ENCODE assay signal across 21 cellular contexts in the genomic region with DNA sequence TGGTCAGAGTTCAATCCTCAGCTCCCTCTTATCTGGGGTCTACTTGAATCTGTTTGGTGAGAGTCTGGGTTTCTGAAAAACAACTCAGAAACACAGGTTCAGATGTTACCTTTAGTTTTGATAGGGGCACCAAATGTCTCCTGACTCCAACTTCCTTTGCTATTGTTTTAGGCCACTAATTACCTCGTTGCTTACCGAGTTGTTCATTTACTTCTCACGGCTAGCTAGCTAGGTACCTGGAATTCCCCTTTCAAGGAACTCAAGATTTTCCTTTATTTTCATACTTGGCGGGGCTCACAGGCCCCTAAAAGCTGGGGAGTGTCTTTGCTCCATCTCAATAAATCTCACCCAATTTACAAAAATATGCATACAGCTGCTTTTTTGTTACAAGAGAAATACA.
DNase-seq lines count a peak whose midpoint lies in the region; ATAC-seq, FAIRE-seq and TF ChIP-seq lines count a peak whose summit lies in the region.
"Had no signal": no experiment of that assay in that cellular context is flagged by ENCODE, and none has a peak within 500 bp of the region (broad histone marks: within the 10 kb centered on the region; RNA-seq: fewer than 3 reads in every experiment).

No MANE protein-coding gene starts in this region.

- no peak for FAIRE-seq in H1 (lab: Jason Lieb, UNC)
- FAIRE-seq: G401.6, GM12892, GM18507, HepG2, HTR-8/SVneo had no signal

- no peaks in the 10 kb centered on the region for H3K79me1 ChIP-seq in H1 (ENCODE audit: low read depth, low read length)

- no peak overlapping the region for H4K8ac ChIP-seq in H1 (ENCODE audit: extremely low read depth, insufficient read depth, low read length)

- TF ChIP-seq RAD21 in H1 (IDR thresholded peaks at IDR 0.05 in 1 of 2, conservative IDR thresholded peaks at IDR 0.05 in 1 of 2; ENCODE audit: low read depth in 2 of 2, low read length in 2 of 2) = no peak

- peaks cover 33% of the 10 kb centered on the region for H3K4me1 Mint-ChIP-seq in GM23338
- H3K4me1 Mint-ChIP-seq: B cell had no signal

- H3K79me2 ChIP-seq in GM23338 (replicated peaks; ENCODE audit: insufficient read depth) = no peaks in the 10 kb centered on the region
- H3K79me2 ChIP-seq in H1 (ENCODE audit: control insufficient read depth in 1 of 2, insufficient read depth in 2 of 2, low read length in 2 of 2) = no peaks in the 10 kb centered on the region

- DNase-seq in GM23338 (ENCODE audit: low spot score) (no peak), H1 (ENCODE audit: low read depth in 1 of 2, low spot score in 2 of 2) (no peak), kidney tubule cell (ENCODE audit: low spot score) (peak; percentile 61), NCI-H69 (lab: John Stamatoyannopoulos, UW) (no peak), NCI-H748 treated with DMSO at 0.1 percent for 48 hours (lab: John Stamatoyannopoulos, UW) (no peak), NCI-H128 (lab: John Stamatoyannopoulos, UW; ENCODE audit: unreplicated experiment) (no peak), tibial artery (no peak)
- DNase-seq: 8988T; CD8-positive, alpha-beta T cell; GM23248; H7; HFFc6 had no signal

- H3K4ac ChIP-seq in H1 (replicated peaks; ENCODE audit: insufficient read length, low read depth, low read length) = no peak overlapping the region

- no peaks in the 10 kb centered on the region for H3K9me3 Mint-ChIP-seq in GM23338
- H3K9me3 Mint-ChIP-seq: CD8-positive, alpha-beta T cell; HFFc6; IgD-negative memory B cell had no signal

- no peaks in the 10 kb centered on the region for H3F3A ChIP-seq in GM23338 (replicated peaks; ENCODE audit: low read depth)

- H2BK15ac ChIP-seq in H1 (ENCODE audit: low read length) = no peak overlapping the region

- peak overlapping the region; percentile 44 for H2AFZ ChIP-seq in GM23338
- no peak overlapping the region; the same call in 1 of the 2 replicates for H2AFZ ChIP-seq in H1 (ENCODE audit: low read length)
- H2AFZ ChIP-seq: GM23248 had no signal

- no peak overlapping the region for H4K5ac ChIP-seq in H1 (ENCODE audit: insufficient read length, low read depth, low read length)

- no peak overlapping the region for H2BK12ac ChIP-seq in H1 (ENCODE audit: low read depth, low read length)

- H3K56ac ChIP-seq in H1 (replicated peaks; ENCODE audit: insufficient read length, low read depth, low read length) = no peak overlapping the region

- H3K23ac ChIP-seq in H1 (ENCODE audit: insufficient read length) = no peak overlapping the region

- ATAC-seq in GM23338 = peak; percentile 46
- ATAC-seq: CD8-positive, alpha-beta T cell; HCT116; HepG2 had no signal

- no peak overlapping the region for H3K14ac ChIP-seq in H1 (ENCODE audit: insufficient read length)

- POLR2A ChIA-PET in H1 (lab: Charles Lee; ENCODE audit: partially characterized antibody) = no interaction called here

- H3K9ac ChIP-seq in H1 (replicated peaks in 1 of 4; ENCODE audit: extremely low read depth in 1 of 4, low read depth in 3 of 4, low read length in 3 of 4) = no peak overlapping the region
- H3K9ac ChIP-seq: BLaER1 treated with 17β-estradiol and CSF1 and Interleukin-3, amounts not matched to agents 10 nM and 100 nM; GM23248 had no signal

- no peaks in the 10 kb centered on the region for H3K9me2 ChIP-seq in GM23338 (ENCODE audit: insufficient read depth)

- H3K36me3 ChIP-seq in GM23338 (ENCODE audit: insufficient read depth) = no peaks in the 10 kb centered on the region
- H3K36me3 ChIP-seq in H1 (ENCODE audit: control insufficient read depth in 2 of 4, insufficient read depth in 4 of 4, low read length in 3 of 4) = no peaks in the 10 kb centered on the region
- H3K36me3 ChIP-seq in tibial artery = no peaks in the 10 kb centered on the region
- H3K36me3 ChIP-seq: BLaER1 treated with 17β-estradiol and CSF1 and Interleukin-3, amounts not matched to agents 10 nM and 100 nM had no signal

- H3K27ac Mint-ChIP-seq in GM23338 = no peak overlapping the region
- H3K27ac Mint-ChIP-seq: B cell; CD8-positive, alpha-beta T cell; HFFc6; IgD-negative memory B cell had no signal

- no peak overlapping the region for H3K4me2 ChIP-seq in GM23338
- H3K4me2 ChIP-seq in H1 (ENCODE audit: insufficient read depth in 1 of 2, low read depth in 2 of 2, low read length in 2 of 2) = no peak overlapping the region
- H3K4me2 ChIP-seq: BLaER1 treated with 17β-estradiol and CSF1 and Interleukin-3, amounts not matched to agents 10 nM and 100 nM had no signal

- H3K36me3 Mint-ChIP-seq in GM23338 (ENCODE audit: low read depth) = no peaks in the 10 kb centered on the region
- H3K36me3 Mint-ChIP-seq: CD8-positive, alpha-beta T cell; IgD-negative memory B cell had no signal

- H2AK5ac ChIP-seq in H1 (ENCODE audit: low read depth, low read length) = no peak overlapping the region

- 56% methylated on average over 4 of the region's 4 CpGs; no CpG with 5 or more reads in 1 of the 2 experiments for WGBS in H1 (ENCODE audit: extremely low coverage in 1 of 2, insufficient coverage in 1 of 2, insufficient read length in 1 of 2, insufficient replicate concordance in 2 of 2, low coverage in 1 of 2, low lambda C conversion rate in 2 of 2, missing lambda C conversion rate in 1 of 2), 2 experiments

- H4K20me1 ChIP-seq in GM23338 (replicated peaks; ENCODE audit: insufficient read depth) (no peaks in the 10 kb centered on the region), H1 (replicated peaks in 1 of 2; ENCODE audit: control insufficient read depth in 1 of 2, insufficient read depth in 2 of 2, low read length in 2 of 2) (no peaks in the 10 kb centered on the region)
- H4K20me1 ChIP-seq: BLaER1 treated with 17β-estradiol and CSF1 and Interleukin-3, amounts not matched to agents 10 nM and 100 nM had no signal

- TF ChIP-seq POLR2A in H1 (IDR thresholded peaks at IDR 0.05; ENCODE audit: control extremely low read depth in 1 of 2, low read depth in 2 of 2, low read length in 2 of 2) = no peak

- H3K27me3 Mint-ChIP-seq in GM23338 (ENCODE audit: insufficient read depth, low read depth, poor library complexity) = no peaks in the 10 kb centered on the region
- H3K27me3 Mint-ChIP-seq: IgD-negative memory B cell had no signal

- no peak for TF ChIP-seq EP300 in H1 (IDR thresholded peaks at IDR 0.05; ENCODE audit: borderline replicate concordance in 1 of 2, low read depth in 2 of 2, low read length in 2 of 2)

- no peak overlapping the region for H3K4me3 Mint-ChIP-seq in GM23338
- H3K4me3 Mint-ChIP-seq: B cell; CD8-positive, alpha-beta T cell; HFFc6; IgD-negative memory B cell had no signal

- intact Hi-C loops in tibial artery (cut with DNase I; ENCODE audit: low total_unique reads) = no loop called here

- H3K9me3 ChIP-seq in H1 (ENCODE audit: insufficient read depth in 2 of 2, low read depth in 1 of 2, low read length in 1 of 2) = no peaks in the 10 kb centered on the region
- H3K9me3 ChIP-seq in tibial artery = no peaks in the 10 kb centered on the region
- H3K9me3 ChIP-seq: BLaER1 treated with 17β-estradiol and CSF1 and Interleukin-3, amounts not matched to agents 10 nM and 100 nM had no signal

- no peak overlapping the region for H4K91ac ChIP-seq in H1 (replicated peaks; ENCODE audit: insufficient read length, low read length)

- peaks cover 3% of the 10 kb centered on the region; the same call in 1 of the 2 replicates for H3K23me2 ChIP-seq in H1 (ENCODE audit: low read depth, low read length)

- H3K27me3 ChIP-seq in GM23338 (ENCODE audit: insufficient read depth) = no peaks in the 10 kb centered on the region
- no peaks in the 10 kb centered on the region for H3K27me3 ChIP-seq in H1 (replicated peaks in 1 of 4; ENCODE audit: control insufficient read depth in 3 of 4, extremely low read depth in 1 of 4, insufficient read depth in 3 of 4, low read length in 3 of 4)
- no peaks in the 10 kb centered on the region for H3K27me3 ChIP-seq in tibial artery
- H3K27me3 ChIP-seq: BLaER1 treated with 17β-estradiol and CSF1 and Interleukin-3, amounts not matched to agents 10 nM and 100 nM had no signal

- no peak overlapping the region for H2BK20ac ChIP-seq in H1 (ENCODE audit: low read length)

- H3K4me3 ChIP-seq in GM23338 (no peak overlapping the region), H1 (ENCODE audit: extremely low read depth in 1 of 4, insufficient read depth in 2 of 4, low read depth in 3 of 4, low read length in 4 of 4) (no peak overlapping the region), tibial artery (no peak overlapping the region)
- H3K4me3 ChIP-seq: BLaER1 treated with 17β-estradiol and CSF1 and Interleukin-3, amounts not matched to agents 10 nM and 100 nM; GM23248 had no signal

- no peak overlapping the region for H3K18ac ChIP-seq in H1 (ENCODE audit: extremely low read depth, low read length)

- TF ChIP-seq CTCF in GM23338 (conservative IDR thresholded peaks at IDR 0.05; ENCODE audit: low read depth in 2 of 2) (no peak), H1 (IDR thresholded peaks at IDR 0.05; ENCODE audit: control extremely low read depth in 1 of 3, insufficient read depth in 1 of 3, low read depth in 1 of 3, low read length in 3 of 3) (no peak), tibial artery (IDR thresholded peaks at IDR 0.05) (no peak)

- peak overlapping the region; percentile 90 for H2BK120ac ChIP-seq in H1 (replicated peaks; ENCODE audit: low read depth, low read length)

- CTCF ChIA-PET in H1 (lab: Charles Lee; ENCODE audit: partially characterized antibody) = interaction anchor here (0.8 to 1.5 kb wide), 4 partner anchors 9 to 69 kb away, joined by 3 to 6 read pairs (median 3); no protein-coding TSS in a partner anchor

- no peak overlapping the region for H2BK5ac ChIP-seq in H1 (ENCODE audit: low read depth, low read length)

- peaks cover 7% of the 10 kb centered on the region; the same call in 1 of the 2 replicates for H3K4me1 ChIP-seq in GM23338 (ENCODE audit: insufficient read depth)
- H3K4me1 ChIP-seq in H1 (replicated peaks in 1 of 4; ENCODE audit: control insufficient read depth in 3 of 4, insufficient read depth in 4 of 4, low read length in 3 of 4) = peaks cover 0 to 11% (median 6%) of the 10 kb centered on the region in 4 experiments; a peak in 5 of 7 replicates
- no peaks in the 10 kb centered on the region for H3K4me1 ChIP-seq in tibial artery

- no peak overlapping the region for H3K27ac ChIP-seq in GM23338 (ENCODE audit: low read depth)
- H3K27ac ChIP-seq in H1 (ENCODE audit: low read depth, low read length) = no peak overlapping the region
- H3K27ac ChIP-seq in tibial artery = no peak overlapping the region
- H3K27ac ChIP-seq: BLaER1 treated with 17β-estradiol and CSF1 and Interleukin-3, amounts not matched to agents 10 nM and 100 nM; GM23248 had no signal

TF ChIP-seq in H1, 55 proteins besides CTCF, POLR2A, EP300 and RAD21 (continues in another document):
- TF ChIP-seq MAFK (IDR thresholded peaks at IDR 0.05; ENCODE audit: low read depth, low read length) = no peak
- no peak for TF ChIP-seq TAF7 (optimal IDR thresholded peaks at IDR 0.05; ENCODE audit: borderline replicate concordance, low read depth, low read length)
- no peak for TF ChIP-seq JUN (IDR thresholded peaks at IDR 0.05; ENCODE audit: low read depth, low read length)
- no peak for TF ChIP-seq PHF8 (conservative IDR thresholded peaks at IDR 0.05; ENCODE audit: low read depth, low read length)
- no peak for TF ChIP-seq RBBP5 (IDR thresholded peaks at IDR 0.05; ENCODE audit: borderline replicate concordance, low read depth, low read length)
- no peak for TF ChIP-seq SIX5 (IDR thresholded peaks at IDR 0.05; ENCODE audit: low read depth, low read length)
- no peak for TF ChIP-seq GTF2F1 (IDR thresholded peaks at IDR 0.05; ENCODE audit: borderline replicate concordance, low read depth, low read length)
- TF ChIP-seq CBX8 (IDR thresholded peaks at IDR 0.05; ENCODE audit: borderline replicate concordance, low read depth, low read length) = no peak
